In the genomic region with DNA sequence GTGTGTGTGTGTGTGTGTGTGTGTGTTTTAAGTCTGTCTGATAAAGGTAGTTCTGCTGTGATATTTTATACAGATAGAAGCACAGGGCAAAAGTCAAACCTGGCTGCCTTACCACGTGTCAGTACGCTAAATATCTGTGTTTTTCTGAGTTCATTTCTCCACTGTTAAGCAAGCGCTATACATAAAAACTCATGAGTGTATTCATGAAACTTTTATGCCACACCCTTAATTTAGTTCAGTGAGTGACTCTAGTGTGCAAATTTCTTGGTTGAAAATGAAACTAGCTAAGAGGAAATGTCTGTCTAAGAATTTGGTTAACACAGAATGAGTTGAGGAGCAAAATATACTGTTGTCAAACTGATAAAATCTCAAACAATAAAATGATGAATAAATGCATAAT, we compare ENCODE assay signal across 9 cellular contexts. TPM values are rescaled to one million over a fixed set of nuclear protein-coding genes. Genes with fewer than 3 reads are reported as not detected.
DNase-seq lines count a peak whose midpoint lies in the region; ATAC-seq and TF ChIP-seq lines count a peak whose summit lies in the region.
"Had no signal": no experiment of that assay in that cellular context is flagged by ENCODE, and none has a peak within 500 bp of the region (broad histone marks: within the 10 kb centered on the region; RNA-seq: fewer than 3 reads in every experiment).

No MANE protein-coding gene starts in this region.

- no peak for TF ChIP-seq CTCF in GM10266 (IDR thresholded peaks at IDR 0.05; ENCODE audit: control insufficient read depth, insufficient read depth, low read depth, missing control alignments)

- H3K27ac Mint-ChIP-seq in dendritic cell treated with granulocyte-macrophage colony-stimulating factor and Interleukin-4, amounts not matched to agents 40 ng/mL and 50 ng/mL, for 4 days: peak overlapping the region; percentile 25

- no peaks in the 10 kb centered on the region for H3K27me3 Mint-ChIP-seq in dendritic cell treated with granulocyte-macrophage colony-stimulating factor and Interleukin-4, amounts not matched to agents 40 ng/mL and 50 ng/mL, for 4 days

- H3K9me3 ChIP-seq in aorta (ENCODE audit: control insufficient read depth, low read length): no peaks in the 10 kb centered on the region

- H3K36me3 ChIP-seq in aorta (ENCODE audit: control insufficient read depth in 1 of 2, insufficient read depth in 2 of 2, low read length in 1 of 2): no peaks in the 10 kb centered on the region

- H3K27me3 ChIP-seq in aorta (ENCODE audit: control insufficient read depth in 1 of 2, insufficient read depth in 2 of 2, low read length in 1 of 2): no peaks in the 10 kb centered on the region

- peaks cover 0 to 3% of the 10 kb centered on the region in 2 donors for H3K4me1 ChIP-seq in aorta (ENCODE audit: control insufficient read depth in 1 of 2, insufficient read depth in 2 of 2, low read length in 2 of 2)

- no peaks in the 10 kb centered on the region for H3K9me3 Mint-ChIP-seq in dendritic cell treated with granulocyte-macrophage colony-stimulating factor and Interleukin-4, amounts not matched to agents 40 ng/mL and 50 ng/mL, for 4 days

- DNase-seq in GM10266 (ENCODE audit: extremely low spot score) (peak; percentile 63), hypothalamus (lab: John Stamatoyannopoulos, UW) (no peak), DMS114 treated with DMSO at 0.1 percent for 48 hours (lab: John Stamatoyannopoulos, UW; ENCODE audit: unreplicated experiment) (no peak), COR-L47 (lab: John Stamatoyannopoulos, UW) (no peak), aorta (no peak)
- DNase-seq: nucleus accumbens had no signal

- no peak overlapping the region for H3K4me3 ChIP-seq in aorta (ENCODE audit: low read length in 2 of 2)

- peaks cover 76% of the 10 kb centered on the region for H3K36me3 Mint-ChIP-seq in dendritic cell treated with granulocyte-macrophage colony-stimulating factor and Interleukin-4, amounts not matched to agents 40 ng/mL and 50 ng/mL, for 4 days (ENCODE audit: low read depth)

- H3K4me3 Mint-ChIP-seq in dendritic cell treated with granulocyte-macrophage colony-stimulating factor and Interleukin-4, amounts not matched to agents 40 ng/mL and 50 ng/mL, for 4 days: no peak overlapping the region

- ATAC-seq in GM19468 (IDR thresholded peaks at IDR 0.05; ENCODE audit: extremely low read depth, unreplicated experiment): peak; percentile 68
- ATAC-seq in HG03432 (IDR thresholded peaks at IDR 0.05; ENCODE audit: unreplicated experiment): peak; percentile 88
- ATAC-seq in aorta (ENCODE audit: low FRiP score): no peak

- intact Hi-C loops in dendritic cell treated with granulocyte-macrophage colony-stimulating factor and Interleukin-4, amounts not matched to agents 40 ng/mL and 50 ng/mL, for 4 days (cut with micrococcal nuclease): no loop called here
- intact Hi-C loops in aorta (cut with DNase I): no loop called here

- H3K4me1 Mint-ChIP-seq in dendritic cell treated with granulocyte-macrophage colony-stimulating factor and Interleukin-4, amounts not matched to agents 40 ng/mL and 50 ng/mL, for 4 days (ENCODE audit: low read depth): peaks cover 23% of the 10 kb centered on the region

- H3K27ac ChIP-seq in aorta (ENCODE audit: low read depth in 1 of 2, low read length in 2 of 2): no peak overlapping the region

- WGBS in aorta, 2 donors: 86% methylated on average over 3 of the region's 3 CpGs

RNA-seq across cellular contexts. Expression of a gene that starts 11.2 kb away (rescaled TPM):
- 10 to 100 TPM in 1 of 2 donors, 1 to 10 TPM in 1; 8.1 to 26.1 TPM for total RNA-seq in aorta
- polyA plus RNA-seq in aorta: 1 to 10 TPM; 1.1 to 3.4 TPM
